Comparison of ENCODE assay signal across 9 cellular contexts in the genomic region with DNA sequence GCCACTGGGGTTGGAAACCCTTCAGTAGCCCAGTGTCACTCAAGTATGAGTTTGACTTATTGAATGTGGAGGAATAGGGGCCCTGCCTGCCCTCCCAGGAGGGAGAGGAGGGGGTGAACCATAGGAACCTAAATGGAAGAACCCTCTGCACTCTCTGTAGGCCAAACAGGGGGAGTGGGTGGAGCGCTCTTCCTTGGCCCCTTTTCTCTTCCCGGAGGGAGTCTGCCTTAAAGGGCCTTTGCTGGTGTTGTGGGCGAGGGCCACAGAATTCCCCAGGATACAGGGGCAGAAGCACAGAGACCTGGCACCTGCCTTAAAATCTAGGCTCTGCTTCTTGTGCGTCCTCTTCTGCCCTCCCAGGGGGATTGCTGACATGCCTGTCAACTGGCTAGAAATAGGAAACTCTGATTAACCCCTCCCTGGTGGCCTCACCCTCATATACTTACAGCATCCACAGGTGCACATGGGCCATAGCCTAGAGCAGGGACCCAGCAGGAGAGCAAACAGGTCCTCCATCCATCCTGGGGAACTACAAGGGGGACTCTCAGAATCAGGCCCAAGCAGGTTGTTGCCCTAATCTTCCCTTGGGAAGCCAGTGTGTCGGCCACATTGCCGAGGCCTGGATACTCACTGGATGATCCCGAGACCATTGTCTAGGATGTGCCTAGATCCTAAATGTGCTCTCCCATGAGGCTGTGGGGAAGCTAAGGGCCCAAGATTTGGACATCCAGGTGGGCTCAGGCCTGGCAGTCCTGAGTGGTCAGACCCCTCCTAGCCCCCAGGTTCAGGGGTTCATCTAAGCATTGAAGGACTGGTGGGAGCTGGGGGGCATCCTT. TPM values are rescaled to one million over a fixed set of nuclear protein-coding genes. Genes with fewer than 3 reads are reported as not detected.
DNase-seq lines count a peak whose midpoint lies in the region; ATAC-seq, FAIRE-seq and TF ChIP-seq lines count a peak whose summit lies in the region.
"Had no signal": no experiment of that assay in that cellular context is flagged by ENCODE, and none has a peak within 500 bp of the region (broad histone marks: within the 10 kb centered on the region; RNA-seq: fewer than 3 reads in every experiment).

No MANE protein-coding gene starts in this region.

- no peak for ATAC-seq in activated CD8-positive, alpha-beta T cell treated with anti-CD3 and anti-CD28 coated beads for 36 hours
- ATAC-seq: esophagus mucosa had no signal

- TF ChIP-seq CTCF in activated CD8-positive, alpha-beta T cell treated with anti-CD3 and anti-CD28 coated beads for 36 hours (IDR thresholded peaks at IDR 0.05) = no peak
- TF ChIP-seq CTCF in glutamatergic neuron (IDR thresholded peaks at IDR 0.05; ENCODE audit: partially characterized antibody, unreplicated experiment) = no peak

- H3K4me3 Mint-ChIP-seq in activated CD8-positive, alpha-beta T cell treated with anti-CD3 and anti-CD28 coated beads for 36 hours = peak overlapping the region; percentile 99
- peak overlapping the region; percentile 99 for H3K4me3 Mint-ChIP-seq in glutamatergic neuron (ENCODE audit: unreplicated experiment)

- FAIRE-seq in GM18507 (lab: Jason Lieb, UNC) = peak; percentile 63

- DNase-seq in GM18507 (ENCODE audit: extremely low spot score, insufficient read length, low read depth) = no peak
- no peak for DNase-seq in activated CD8-positive, alpha-beta T cell treated with anti-CD3 and anti-CD28 coated beads for 36 hours
- DNase-seq in glutamatergic neuron = no peak
- DNase-seq in skeletal muscle cell (ENCODE audit: low read depth) = no peak
- DNase-seq in NCI-H1930 (lab: John Stamatoyannopoulos, UW) = no peak
- no peak for DNase-seq in NK-92 (lab: John Stamatoyannopoulos, UW; ENCODE audit: unreplicated experiment)
- DNase-seq in D341Med (ENCODE audit: low spot score) = no peak
- no peak for DNase-seq in cerebellar cortex (ENCODE audit: low spot score)

- peaks cover 40% of the 10 kb centered on the region for H3K36me3 Mint-ChIP-seq in activated CD8-positive, alpha-beta T cell treated with anti-CD3 and anti-CD28 coated beads for 36 hours (ENCODE audit: low read depth)
- no peaks in the 10 kb centered on the region for H3K36me3 Mint-ChIP-seq in glutamatergic neuron (ENCODE audit: unreplicated experiment)

- H3K9me3 Mint-ChIP-seq in activated CD8-positive, alpha-beta T cell treated with anti-CD3 and anti-CD28 coated beads for 36 hours = no peaks in the 10 kb centered on the region
- H3K9me3 Mint-ChIP-seq in glutamatergic neuron (ENCODE audit: unreplicated experiment) = peaks cover 27% of the 10 kb centered on the region

- intact Hi-C loops in activated CD8-positive, alpha-beta T cell treated with anti-CD3 and anti-CD28 coated beads for 36 hours (cut with micrococcal nuclease) = loop anchor here (2.0 to 5.0 kb wide), 2 partner anchors 13 to 65 kb away; a partner anchor contains a TSS

- peak overlapping the region; percentile 63 for H3K4me3 ChIP-seq in skeletal muscle cell (ENCODE audit: low read depth, low read length)

- peaks cover 63% of the 10 kb centered on the region for H3K4me1 Mint-ChIP-seq in activated CD8-positive, alpha-beta T cell treated with anti-CD3 and anti-CD28 coated beads for 36 hours (ENCODE audit: low read depth)
- peaks cover 27% of the 10 kb centered on the region for H3K4me1 Mint-ChIP-seq in glutamatergic neuron (ENCODE audit: low read depth, unreplicated experiment)

- CTCF ChIA-PET in activated CD8-positive, alpha-beta T cell treated with anti-CD3 and anti-CD28 coated beads for 36 hours (lab: Charles Lee) = interaction anchor here (3.8 kb wide), 1 partner anchor 27 kb away, joined by 22 read pairs; no protein-coding TSS in a partner anchor

- peak overlapping the region; percentile 95 for H3K27ac Mint-ChIP-seq in activated CD8-positive, alpha-beta T cell treated with anti-CD3 and anti-CD28 coated beads for 36 hours
- H3K27ac Mint-ChIP-seq in glutamatergic neuron (ENCODE audit: unreplicated experiment) = peak overlapping the region; percentile 99

- POLR2A ChIA-PET in activated CD8-positive, alpha-beta T cell treated with anti-CD3 and anti-CD28 coated beads for 36 hours (lab: Charles Lee) = interaction anchor here (0.7 to 1.6 kb wide), 2 partner anchors 8 to 14 kb away, joined by 3 to 11 read pairs; no protein-coding TSS in a partner anchor

- no peaks in the 10 kb centered on the region for H3K27me3 Mint-ChIP-seq in activated CD8-positive, alpha-beta T cell treated with anti-CD3 and anti-CD28 coated beads for 36 hours
- peaks cover 26% of the 10 kb centered on the region for H3K27me3 Mint-ChIP-seq in glutamatergic neuron (ENCODE audit: unreplicated experiment)

RNA-seq across cellular contexts. Expression of a gene that starts 3.4 kb away (rescaled TPM):
- 10 to 100 TPM; 39.5 to 39.8 TPM for total RNA-seq in activated CD8-positive, alpha-beta T cell treated with anti-CD3 and anti-CD28 coated beads for 36 hours
- 74.8 TPM for total RNA-seq in glutamatergic neuron (ENCODE audit: unreplicated experiment)
